In genomic region chr6:35583893-35584688, GRCh38 we compare ENCODE assay signal across 8 cellular contexts.
A peak's percentile ranks its signal among the peaks of the same experiment; 100 is the strongest.
DNase-seq lines count a peak whose midpoint lies in the region; ATAC-seq, FAIRE-seq and TF ChIP-seq lines count a peak whose summit lies in the region.

No MANE protein-coding gene starts in this region.

- peak; percentile 90 for FAIRE-seq in kidney (lab: Jason Lieb, UNC)

- H3K4me1 ChIP-seq in kidney (ENCODE audit: control insufficient read depth in 1 of 2, insufficient read depth in 1 of 2, low read depth in 1 of 2, low read length in 2 of 2) = peaks cover 0 to 10% of the 10 kb centered on the region in 2 donors

- no peak overlapping the region for H3K4me3 ChIP-seq in kidney (ENCODE audit: low read length in 2 of 2)

- no peak overlapping the region for H3K9ac ChIP-seq in kidney (ENCODE audit: low read length in 2 of 2)

- H3K36me3 ChIP-seq in kidney (ENCODE audit: control insufficient read depth in 1 of 2, insufficient read depth in 2 of 2, low read length in 2 of 2) = peaks cover 12 to 22% of the 10 kb centered on the region in 2 donors

- intact Hi-C loops in kidney (cut with DNase I) = loop anchor here (5.0 kb wide), 1 partner anchor 153 kb away; the partner anchor contains the start of gene ARMC12

- peak; percentile 21 for DNase-seq in NK-92 treated with Interleukin-12 subunit alpha and Interleukin-12 subunit beta, amount 100 ng/mL, for 24 hours (lab: John Stamatoyannopoulos, UW)
- DNase-seq in NK-92 (lab: John Stamatoyannopoulos, UW; ENCODE audit: unreplicated experiment) (no peak), NCI-H2227 (lab: John Stamatoyannopoulos, UW; ENCODE audit: unreplicated experiment) (peak; percentile 76), caudate nucleus (lab: John Stamatoyannopoulos, UW) (peak in 43 of 61 donors; percentile 3 to 79 (median 38)), kidney (no peak)
- peak; percentile 49 to 56 (median 51) for DNase-seq in activated CD4-positive, CD25-positive, alpha-beta regulatory T cell (lab: John Stamatoyannopoulos, UW)
- peak; percentile 78 for DNase-seq in stimulated activated CD4-positive, alpha-beta T cell treated with anti-CD3 and anti-CD28 coated beads, Interleukin-4, amount 100 ng/mL, for 24 hours

- no peak for ATAC-seq in GM19324 (IDR thresholded peaks at IDR 0.05; ENCODE audit: low FRiP score, unreplicated experiment)

- peak; percentile 89 for TF ChIP-seq CTCF in kidney (IDR thresholded peaks at IDR 0.05; ENCODE audit: borderline replicate concordance, extremely low read depth, insufficient read depth)

- H3K9me3 ChIP-seq in kidney (ENCODE audit: control insufficient read depth in 1 of 2, low read length in 2 of 2) = no peaks in the 10 kb centered on the region

- H3K27ac ChIP-seq in caudate nucleus (ENCODE audit: low read depth, low read length) (peak overlapping the region; percentile 18), kidney (ENCODE audit: low read depth in 2 of 2, low read length in 2 of 2) (peak overlapping the region in 1 of 2 donors; percentile 10)

Comparison
In these comparisons a context has a peak if more than half of its experiments do, and no peak if none do; other contexts are left out.
1. DNase-seq: peak in NK-92 treated with Interleukin-12 subunit alpha and Interleukin-12 subunit beta, amount 100 ng/mL, for 24 hours (single experiment), NCI-H2227 (single experiment), activated CD4-positive, CD25-positive, alpha-beta regulatory T cell (4 of 4), caudate nucleus (43 of 61) and stimulated activated CD4-positive, alpha-beta T cell treated with anti-CD3 and anti-CD28 coated beads, Interleukin-4, amount 100 ng/mL, for 24 hours (single experiment); none in NK-92 (single experiment) and kidney (single experiment).